ENCODE assay signal across 12 cellular contexts in genomic region chr15:76181705-76182107, GRCh38.
DNase-seq lines count a peak whose midpoint lies in the region; ATAC-seq and TF ChIP-seq lines count a peak whose summit lies in the region.
"Had no signal": no experiment of that assay in that cellular context is flagged by ENCODE, and none has a peak within 500 bp of the region (broad histone marks: within the 10 kb centered on the region; RNA-seq: fewer than 3 reads in every experiment).

No MANE protein-coding gene starts in this region.

- peak; percentile 70 for ATAC-seq in GM19328 (IDR thresholded peaks at IDR 0.05; ENCODE audit: unreplicated experiment)
- peak; percentile 83 for ATAC-seq in HG03280 (IDR thresholded peaks at IDR 0.05; ENCODE audit: unreplicated experiment)
- peak; percentile 36 for ATAC-seq in activated naive CD8-positive, alpha-beta T cell treated with anti-CD3 and anti-CD28 coated beads, Interleukin-2, amount 10 ng/mL, durations not matched to agents 7 days and 5 days (ENCODE audit: low read depth)
- ATAC-seq in HG03457 (IDR thresholded peaks at IDR 0.05; ENCODE audit: unreplicated experiment) = no peak
- ATAC-seq in HG03460 (IDR thresholded peaks at IDR 0.05; ENCODE audit: unreplicated experiment) = no peak
- ATAC-seq: PC-3 had no signal

- WGBS in spleen, 5 donors = 76 to 89% (median 77%) methylated on average over 9 of the region's 9 CpGs

- peak overlapping the region in 7 of 8 donors; percentile 4 to 59 (median 29) for H3K4me3 Mint-ChIP-seq in CD4-positive, alpha-beta memory T cell
- no peak overlapping the region for H3K4me3 Mint-ChIP-seq in activated naive CD8-positive, alpha-beta T cell treated with anti-CD3 and anti-CD28 coated beads, Interleukin-2, amount 10 ng/mL, durations not matched to agents 7 days and 5 days

- TF ChIP-seq POLR2A in spleen (IDR thresholded peaks at IDR 0.05) = no peak

- peaks cover 9 to 12% (median 9%) of the 10 kb centered on the region in 4 donors for H3K4me1 Mint-ChIP-seq in CD4-positive, alpha-beta memory T cell
- peaks cover 3% of the 10 kb centered on the region for H3K4me1 Mint-ChIP-seq in activated naive CD8-positive, alpha-beta T cell treated with anti-CD3 and anti-CD28 coated beads, Interleukin-2, amount 10 ng/mL, durations not matched to agents 7 days and 5 days

- peak overlapping the region in 5 of 7 donors; percentile 7 to 85 (median 57) for H3K27ac Mint-ChIP-seq in CD4-positive, alpha-beta memory T cell
- no peak overlapping the region for H3K27ac Mint-ChIP-seq in activated naive CD8-positive, alpha-beta T cell treated with anti-CD3 and anti-CD28 coated beads, Interleukin-2, amount 10 ng/mL, durations not matched to agents 7 days and 5 days

- peaks cover 9 to 36% of the 10 kb centered on the region in 2 donors for H3K27me3 Mint-ChIP-seq in CD4-positive, alpha-beta memory T cell
- peaks cover 23% of the 10 kb centered on the region for H3K27me3 Mint-ChIP-seq in activated naive CD8-positive, alpha-beta T cell treated with anti-CD3 and anti-CD28 coated beads, Interleukin-2, amount 10 ng/mL, durations not matched to agents 7 days and 5 days

- TF ChIP-seq CTCF in spleen (IDR thresholded peaks at IDR 0.05 in 8 of 11, conservative IDR thresholded peaks at IDR 0.05 in 3 of 11) = no peak

- H3K27me3 ChIP-seq in CD4-positive, alpha-beta memory T cell (ENCODE audit: insufficient read depth, low read length) = no peaks in the 10 kb centered on the region
- peaks cover 0 to 57% (median 0%) of the 10 kb centered on the region in 7 donors for H3K27me3 ChIP-seq in spleen (replicated peaks in 1 of 7)

- no peaks in the 10 kb centered on the region for H3K9me3 Mint-ChIP-seq in CD4-positive, alpha-beta memory T cell
- no peaks in the 10 kb centered on the region for H3K9me3 Mint-ChIP-seq in activated naive CD8-positive, alpha-beta T cell treated with anti-CD3 and anti-CD28 coated beads, Interleukin-2, amount 10 ng/mL, durations not matched to agents 7 days and 5 days

- no peaks in the 10 kb centered on the region for H3K36me3 ChIP-seq in CD4-positive, alpha-beta memory T cell (ENCODE audit: insufficient read depth, low read length)
- H3K36me3 ChIP-seq in spleen = no peaks in the 10 kb centered on the region

- peak overlapping the region in 1 of 2 donors; percentile 18 for H3K4me3 ChIP-seq in CD4-positive, alpha-beta memory T cell (ENCODE audit: low read length in 2 of 2)
- H3K4me3 ChIP-seq in spleen = no peak overlapping the region

- H3K9me3 ChIP-seq in CD4-positive, alpha-beta memory T cell (ENCODE audit: control insufficient read depth in 1 of 2, low read length in 2 of 2) = no peaks in the 10 kb centered on the region
- H3K9me3 ChIP-seq in spleen = no peaks in the 10 kb centered on the region

- peak in 1 of 5 donors; percentile 11 for DNase-seq in CD4-positive, alpha-beta memory T cell
- no peak for DNase-seq in activated naive CD8-positive, alpha-beta T cell treated with anti-CD3 and anti-CD28 coated beads, Interleukin-2, amount 10 ng/mL, durations not matched to agents 7 days and 5 days
- no peak for DNase-seq in mucosa of gallbladder (ENCODE audit: low spot score)
- no peak for DNase-seq in spleen
- DNase-seq: AML-193, NCI-H1092, PC-3 had no signal

- intact Hi-C loops in CD4-positive, alpha-beta memory T cell (cut with micrococcal nuclease) = no loop called here
- intact Hi-C loops in spleen (cut with DNase I; ENCODE audit: low total_unique reads) = no loop called here

- no peaks in the 10 kb centered on the region for H3K36me3 Mint-ChIP-seq in CD4-positive, alpha-beta memory T cell
- no peaks in the 10 kb centered on the region for H3K36me3 Mint-ChIP-seq in activated naive CD8-positive, alpha-beta T cell treated with anti-CD3 and anti-CD28 coated beads, Interleukin-2, amount 10 ng/mL, durations not matched to agents 7 days and 5 days

- POLR2A ChIA-PET in CD4-positive, alpha-beta memory T cell (lab: Charles Lee; ENCODE audit: partially characterized antibody) = no interaction called here
- POLR2A ChIA-PET in activated naive CD8-positive, alpha-beta T cell treated with anti-CD3 and anti-CD28 coated beads, Interleukin-2, amount 10 ng/mL, durations not matched to agents 7 days and 5 days (lab: Charles Lee) = no interaction called here

- CTCF ChIA-PET in CD4-positive, alpha-beta memory T cell (lab: Charles Lee; ENCODE audit: partially characterized antibody) = interaction anchor here (1.6 kb wide), 1 partner anchor 10 kb away, joined by 5 read pairs; no protein-coding TSS in a partner anchor

- peaks cover 14% of the 10 kb centered on the region for H3K4me1 ChIP-seq in CD4-positive, alpha-beta memory T cell (ENCODE audit: insufficient read depth, low read length)
- no peaks in the 10 kb centered on the region for H3K4me1 ChIP-seq in spleen

- no peak overlapping the region for H3K27ac ChIP-seq in CD4-positive, alpha-beta memory T cell (ENCODE audit: low read depth, low read length)
- no peak overlapping the region for H3K27ac ChIP-seq in spleen
- H3K27ac ChIP-seq: VCaP had no signal

Comparison
In these comparisons a context has a peak if more than half of its experiments do, and no peak if none do; other contexts are left out.
1. ATAC-seq: peak in GM19328 (single experiment), HG03280 (single experiment) and activated naive CD8-positive, alpha-beta T cell treated with anti-CD3 and anti-CD28 coated beads, Interleukin-2, amount 10 ng/mL, durations not matched to agents 7 days and 5 days (single experiment); none in HG03457 (single experiment) and HG03460 (single experiment).